ENCODE assay signal across 15 cellular contexts in genomic region chr3:36697397-36698001, GRCh38.
A peak's percentile ranks its signal among the peaks of the same experiment; 100 is the strongest.
DNase-seq lines count a peak whose midpoint lies in the region; TF ChIP-seq lines count a peak whose summit lies in the region.
"Had no signal": no experiment of that assay in that cellular context is flagged by ENCODE, and none has a peak within 500 bp of the region (broad histone marks: within the 10 kb centered on the region; RNA-seq: fewer than 3 reads in every experiment).

No MANE protein-coding gene starts in this region.

- H3K4me1 Mint-ChIP-seq in immature natural killer cell = no peaks in the 10 kb centered on the region
- H3K4me1 Mint-ChIP-seq: activated CD8-positive, alpha-beta memory T cell treated with anti-CD3 and anti-CD28 coated beads, Interleukin-2, amount 10 ng/mL, durations not matched to agents 7 days and 5 days had no signal

- peaks cover 20% of the 10 kb centered on the region; the same call in 1 of the 2 replicates for H3F3A ChIP-seq in GM23248 (ENCODE audit: insufficient read depth)

- H3K36me3 Mint-ChIP-seq in immature natural killer cell = no peaks in the 10 kb centered on the region
- H3K36me3 Mint-ChIP-seq: activated CD8-positive, alpha-beta memory T cell treated with anti-CD3 and anti-CD28 coated beads, Interleukin-2, amount 10 ng/mL, durations not matched to agents 7 days and 5 days had no signal

- no peaks in the 10 kb centered on the region for H3K36me3 ChIP-seq in GM23248 (ENCODE audit: low read depth)
- H3K36me3 ChIP-seq: gastroesophageal sphincter had no signal

- H3K27ac Mint-ChIP-seq in immature natural killer cell = no peak overlapping the region
- H3K27ac Mint-ChIP-seq: activated CD8-positive, alpha-beta memory T cell treated with anti-CD3 and anti-CD28 coated beads, Interleukin-2, amount 10 ng/mL, durations not matched to agents 7 days and 5 days; activated naive CD4-positive, alpha-beta T cell treated with anti-CD3 and anti-CD28 coated beads for 36 hours; stimulated activated naive CD8-positive, alpha-beta T cell treated with anti-CD3 and anti-CD28 coated beads, Interleukin-15, Interleukin-2, amounts not matched to agents 100 ng/mL and 50 ng/mL, for 24 hours had no signal

- no peaks in the 10 kb centered on the region for H3K27me3 ChIP-seq in GM23248 (replicated peaks; ENCODE audit: insufficient read depth)
- H3K27me3 ChIP-seq: gastroesophageal sphincter had no signal

- H3K27ac ChIP-seq in VCaP (no peak overlapping the region), GM23248 (no peak overlapping the region)
- H3K27ac ChIP-seq: gastroesophageal sphincter, SK-N-MC had no signal

- H3K79me2 ChIP-seq in GM23248 (ENCODE audit: insufficient read depth) = no peaks in the 10 kb centered on the region

- WGBS in GM23248 (ENCODE audit: low coverage in 1 of 2, low lambda C conversion rate in 2 of 2, missing lambda C conversion rate in 2 of 2), 2 experiments = 94 to 97% methylated on average over 6 of the region's 6 CpGs

- H3K9me3 ChIP-seq in GM23248 (ENCODE audit: low read depth) = no peaks in the 10 kb centered on the region
- H3K9me3 ChIP-seq: mucosa of descending colon had no signal

- no peak overlapping the region for H3K9ac ChIP-seq in GM23248

- peaks cover 32% of the 10 kb centered on the region for H3K4me1 ChIP-seq in GM23248 (ENCODE audit: insufficient read depth)
- H3K4me1 ChIP-seq: gastroesophageal sphincter had no signal

- H3K27me3 Mint-ChIP-seq in immature natural killer cell (ENCODE audit: low read depth in 3 of 3) = peaks cover 0 to 4% (median 0%) of the 10 kb centered on the region in 3 donors
- H3K27me3 Mint-ChIP-seq: activated CD8-positive, alpha-beta memory T cell treated with anti-CD3 and anti-CD28 coated beads, Interleukin-2, amount 10 ng/mL, durations not matched to agents 7 days and 5 days had no signal

- DNase-seq in NCI-H2029 (lab: John Stamatoyannopoulos, UW) (peak; percentile 29), NCI-H2029 treated with DMSO at 0.1 percent for 48 hours (lab: John Stamatoyannopoulos, UW) (no peak), left kidney (ENCODE audit: low read depth, low spot score) (peak; percentile 50), immature natural killer cell (no peak), NCI-H128 (lab: John Stamatoyannopoulos, UW; ENCODE audit: unreplicated experiment) (no peak), GM23248 (no peak)
- DNase-seq: activated CD8-positive, alpha-beta memory T cell treated with anti-CD3 and anti-CD28 coated beads, Interleukin-2, amount 10 ng/mL, durations not matched to agents 7 days and 5 days; activated naive CD4-positive, alpha-beta T cell treated with anti-CD3 and anti-CD28 coated beads for 36 hours; mucosa of descending colon; NCI-H1694 treated with DMSO at 0.1 percent for 48 hours had no signal

- H3K9me3 Mint-ChIP-seq in immature natural killer cell = no peaks in the 10 kb centered on the region
- H3K9me3 Mint-ChIP-seq: activated naive CD4-positive, alpha-beta T cell treated with anti-CD3 and anti-CD28 coated beads for 36 hours; stimulated activated naive CD8-positive, alpha-beta T cell treated with anti-CD3 and anti-CD28 coated beads, Interleukin-15, Interleukin-2, amounts not matched to agents 100 ng/mL and 50 ng/mL, for 24 hours had no signal

- in situ Hi-C loops in GM23248 (cut with MboI) = no loop called here

- no peak overlapping the region for H3K4me3 ChIP-seq in GM23248
- H3K4me3 ChIP-seq: gastroesophageal sphincter, mucosa of descending colon, SK-N-MC had no signal

- H3K4me2 ChIP-seq in GM23248 (ENCODE audit: unreplicated experiment) = no peak overlapping the region

- H3K4me3 Mint-ChIP-seq in immature natural killer cell = no peak overlapping the region
- H3K4me3 Mint-ChIP-seq: activated CD8-positive, alpha-beta memory T cell treated with anti-CD3 and anti-CD28 coated beads, Interleukin-2, amount 10 ng/mL, durations not matched to agents 7 days and 5 days; activated naive CD4-positive, alpha-beta T cell treated with anti-CD3 and anti-CD28 coated beads for 36 hours; stimulated activated naive CD8-positive, alpha-beta T cell treated with anti-CD3 and anti-CD28 coated beads, Interleukin-15, Interleukin-2, amounts not matched to agents 100 ng/mL and 50 ng/mL, for 24 hours had no signal

- TF ChIP-seq CTCF in VCaP (conservative IDR thresholded peaks at IDR 0.05) = peak; percentile 57

- peak; percentile 33; the same call in 1 of the 2 replicates for TF ChIP-seq RAD21 in Ishikawa (IDR thresholded peaks at IDR 0.05; ENCODE audit: low read depth)

- no peaks in the 10 kb centered on the region for H4K20me1 ChIP-seq in GM23248 (ENCODE audit: insufficient read depth)

- H2AFZ ChIP-seq in GM23248 = no peak overlapping the region

- no peak for TF ChIP-seq EP300 in Ishikawa (IDR thresholded peaks at IDR 0.05; ENCODE audit: borderline replicate concordance)

- H3K9me2 ChIP-seq in GM23248 (ENCODE audit: insufficient read depth) = no peaks in the 10 kb centered on the region

TF ChIP-seq in Ishikawa, 13 proteins besides CTCF, POLR2A, EP300 and RAD21:
- TF ChIP-seq TCF12 (IDR thresholded peaks at IDR 0.05; ENCODE audit: low read depth) (no peak), CREB1 (IDR thresholded peaks at IDR 0.05; ENCODE audit: low read depth) (no peak), FOXM1 (IDR thresholded peaks at IDR 0.05; ENCODE audit: borderline replicate concordance, low read depth) (no peak), TEAD4 (IDR thresholded peaks at IDR 0.05) (no peak), EGR1 (IDR thresholded peaks at IDR 0.05) (no peak), MAX (IDR thresholded peaks at IDR 0.05) (no peak), TAF1 (IDR thresholded peaks at IDR 0.05; ENCODE audit: low read depth) (no peak), YY1 (IDR thresholded peaks at IDR 0.05; ENCODE audit: low read depth) (no peak), REST (IDR thresholded peaks at IDR 0.05; ENCODE audit: low read depth) (no peak), USF1 (IDR thresholded peaks at IDR 0.05) (no peak), ZBTB7A (IDR thresholded peaks at IDR 0.05; ENCODE audit: low read depth) (no peak), NFIC (IDR thresholded peaks at IDR 0.05) (no peak), CEBPB (IDR thresholded peaks at IDR 0.05) (no peak)

Comparison
In these comparisons a context has a peak if more than half of its experiments do, and no peak if none do; other contexts are left out.
1. DNase-seq: peak in NCI-H2029 (single experiment) and left kidney (single experiment); none in NCI-H2029 treated with DMSO at 0.1 percent for 48 hours (single experiment), immature natural killer cell (0 of 3), NCI-H128 (single experiment) and GM23248 (single experiment).